In the genomic region with DNA sequence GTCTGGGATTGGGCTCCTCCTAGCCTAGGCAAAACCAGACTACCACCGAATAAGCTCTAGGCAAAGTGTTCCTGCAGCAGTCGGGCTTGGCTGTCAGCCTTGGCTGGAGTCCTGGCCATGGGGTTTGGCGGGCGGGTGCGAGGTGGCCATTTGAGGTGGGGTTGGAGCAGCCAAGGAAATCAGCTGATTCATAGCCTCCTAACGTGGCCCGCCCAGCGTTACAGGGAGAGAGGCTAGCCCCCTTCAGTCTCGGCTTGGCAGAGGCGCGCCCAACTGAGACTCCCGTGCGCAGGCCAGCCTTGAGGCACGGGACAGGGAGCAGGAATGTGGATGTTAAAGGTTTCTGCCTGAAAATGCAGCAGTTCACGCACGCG, we compare ENCODE assay signal across 9 cellular contexts. TPM values are rescaled to one million over a fixed set of nuclear protein-coding genes. Genes with fewer than 3 reads are reported as not detected.
DNase-seq lines count a peak whose midpoint lies in the region; ATAC-seq, FAIRE-seq and TF ChIP-seq lines count a peak whose summit lies in the region.
"Had no signal": no experiment of that assay in that cellular context is flagged by ENCODE, and none has a peak within 500 bp of the region (broad histone marks: within the 10 kb centered on the region; RNA-seq: fewer than 3 reads in every experiment).

No MANE protein-coding gene starts in this region.

- peaks cover 19% of the 10 kb centered on the region for H3K4me1 ChIP-seq in neuron (ENCODE audit: insufficient read depth, low read length)
- H3K4me1 ChIP-seq in MM.1S (ENCODE audit: low read length): no peaks in the 10 kb centered on the region

- no peaks in the 10 kb centered on the region for H3K79me2 ChIP-seq in MM.1S (ENCODE audit: low read length)

- H3K27ac ChIP-seq in MM.1S (ENCODE audit: low read length): no peak overlapping the region

- ATAC-seq in GM18517 (IDR thresholded peaks at IDR 0.05; ENCODE audit: unreplicated experiment) (no peak), HG03135 (IDR thresholded peaks at IDR 0.05; ENCODE audit: unreplicated experiment) (no peak)

- H3K36me3 ChIP-seq in neuron (ENCODE audit: insufficient read depth, low read length) (no peaks in the 10 kb centered on the region), MM.1S (replicated peaks; ENCODE audit: insufficient read depth, low read length) (no peaks in the 10 kb centered on the region)

- H3K9me3 ChIP-seq in neuron (ENCODE audit: low read length) (no peaks in the 10 kb centered on the region), MM.1S (replicated peaks; ENCODE audit: insufficient read depth, low read length) (no peaks in the 10 kb centered on the region)

- no peak overlapping the region for H3K9ac ChIP-seq in MM.1S (ENCODE audit: low read length)

- H3K4me3 ChIP-seq in neuron (ENCODE audit: low read length) (peak overlapping the region; percentile 94), MM.1S (ENCODE audit: low read length) (no peak overlapping the region)

- DNase-seq in AG20443 (ENCODE audit: low spot score) (peak; percentile 91), SW480 (ENCODE audit: low spot score) (peak; percentile 61), frontal cortex (ENCODE audit: low spot score in 2 of 2) (peak; percentile 55 to 67), MM.1S (no peak), germinal center (ENCODE audit: low spot score) (no peak)
- DNase-seq: activated B cell treated with CpG ODN at 0.5 μM for 24 hours had no signal

- no peak overlapping the region for H3K4me2 ChIP-seq in MM.1S (ENCODE audit: low read depth, low read length)

- H3K27me3 ChIP-seq in neuron (ENCODE audit: insufficient read depth, low read length) (peaks cover 35% of the 10 kb centered on the region), MM.1S (replicated peaks; ENCODE audit: insufficient read depth, low read length) (no peaks in the 10 kb centered on the region)

- H2AFZ ChIP-seq in neuron (ENCODE audit: low read depth, low read length): peak overlapping the region; percentile 84
- H2AFZ ChIP-seq in MM.1S (ENCODE audit: low read length): no peak overlapping the region

- no peak for FAIRE-seq in frontal cortex (lab: Jason Lieb, UNC)

- H3K9me2 ChIP-seq in MM.1S (replicated peaks; ENCODE audit: insufficient read depth, low read length): no peaks in the 10 kb centered on the region

- TF ChIP-seq CTCF in MM.1S (IDR thresholded peaks at IDR 0.05; ENCODE audit: low read length): no peak

- no peaks in the 10 kb centered on the region for H3F3A ChIP-seq in MM.1S (ENCODE audit: insufficient read depth, low read length)

- H4K20me1 ChIP-seq in MM.1S (ENCODE audit: insufficient read depth, low read length): no peaks in the 10 kb centered on the region

RNA-seq across cellular contexts. Expression of a gene that starts 1.9 kb away (rescaled TPM):
- 9.4 TPM for total RNA-seq in frontal cortex
- total RNA-seq: activated B cell treated with CpG ODN at 0.5 μM for 24 hours had no signal

Comparison
In these comparisons a context has a peak if more than half of its experiments do, and no peak if none do; other contexts are left out.
1. DNase-seq: peak in AG20443 (single experiment), SW480 (single experiment) and frontal cortex (2 of 2); none in MM.1S (single experiment) and germinal center (single experiment).